23 cellular contexts compared by ENCODE assay signal in genomic region chr22:21067901-21068680, GRCh38. TPM values are rescaled to one million over a fixed set of nuclear protein-coding genes. Genes with fewer than 3 reads are reported as not detected.
DNase-seq lines count a peak whose midpoint lies in the region; ATAC-seq, FAIRE-seq and TF ChIP-seq lines count a peak whose summit lies in the region.
"Had no signal": no experiment of that assay in that cellular context is flagged by ENCODE, and none has a peak within 500 bp of the region (broad histone marks: within the 10 kb centered on the region; RNA-seq: fewer than 3 reads in every experiment).

No MANE protein-coding gene starts in this region.

- no peak overlapping the region for H3K4me3 Mint-ChIP-seq in activated CD8-positive, alpha-beta T cell treated with anti-CD3 and anti-CD28 coated beads for 36 hours
- H3K4me3 Mint-ChIP-seq in activated CD8-positive, alpha-beta T cell treated with anti-CD3 and anti-CD28 coated beads, Interleukin-2, amount 10 ng/mL, durations not matched to agents 7 days and 5 days, result no peak overlapping the region
- H3K4me3 Mint-ChIP-seq in type B pancreatic cell, result no peak overlapping the region

- CTCF ChIA-PET in activated CD8-positive, alpha-beta T cell treated with anti-CD3 and anti-CD28 coated beads for 36 hours (lab: Charles Lee), result no interaction called here
- CTCF ChIA-PET in activated CD8-positive, alpha-beta T cell treated with anti-CD3 and anti-CD28 coated beads, Interleukin-2, amount 10 ng/mL, durations not matched to agents 7 days and 5 days (lab: Charles Lee), result no interaction called here

- peak; percentile 7 for FAIRE-seq in bronchial epithelial cell (lab: Jason Lieb, UNC)
- FAIRE-seq in H54 (lab: Jason Lieb, UNC), result no peak
- FAIRE-seq: GM12892 had no signal

- no peaks in the 10 kb centered on the region for H3K27me3 ChIP-seq in bronchial epithelial cell (ENCODE audit: control insufficient read depth, insufficient read depth, low read length)
- H3K27me3 ChIP-seq: Peyer's patch had no signal

- TF ChIP-seq CTCF in activated CD8-positive, alpha-beta T cell treated with anti-CD3 and anti-CD28 coated beads for 36 hours (IDR thresholded peaks at IDR 0.05), result no peak
- TF ChIP-seq CTCF in bronchial epithelial cell (IDR thresholded peaks at IDR 0.05; ENCODE audit: insufficient read depth, low read length, severe bottlenecking) (no peak), type B pancreatic cell (conservative IDR thresholded peaks at IDR 0.05) (no peak)

- peak; percentile 18 for DNase-seq in activated CD8-positive, alpha-beta T cell treated with anti-CD3 and anti-CD28 coated beads for 36 hours
- DNase-seq in activated CD8-positive, alpha-beta T cell treated with anti-CD3 and anti-CD28 coated beads, Interleukin-2, amount 10 ng/mL, durations not matched to agents 7 days and 5 days, result no peak
- peak; percentile 3 for DNase-seq in NOMO-1 treated with dmso at 0.1 percent for 144 hours (lab: John Stamatoyannopoulos, UW; ENCODE audit: unreplicated experiment)
- DNase-seq in bronchial epithelial cell (ENCODE audit: low read depth), result no peak
- peak; percentile 0 for DNase-seq in sciatic nerve (ENCODE audit: low spot score)
- no peak for DNase-seq in type B pancreatic cell (ENCODE audit: extremely low spot score, unreplicated experiment)
- no peak for DNase-seq in H54 (ENCODE audit: insufficient read length, low spot score)
- DNase-seq in ACHN, result no peak
- DNase-seq: 8988T; DMS153; DND-41; GOT3; HCEC 1CT; KG1; NCI-H2029; NCI-H446 treated with DMSO at 0.1 percent for 48 hours; NCI-H526; NCI-H82; NK-92 treated with Interleukin-12 subunit alpha and Interleukin-12 subunit beta, amount 100 ng/mL, for 24 hours; OCI-M1; SHP77 treated with DMSO at 0.1 percent for 48 hours had no signal

- no peaks in the 10 kb centered on the region for H3K27me3 Mint-ChIP-seq in activated CD8-positive, alpha-beta T cell treated with anti-CD3 and anti-CD28 coated beads for 36 hours
- peaks cover 8% of the 10 kb centered on the region for H3K27me3 Mint-ChIP-seq in activated CD8-positive, alpha-beta T cell treated with anti-CD3 and anti-CD28 coated beads, Interleukin-2, amount 10 ng/mL, durations not matched to agents 7 days and 5 days (ENCODE audit: low read depth)
- H3K27me3 Mint-ChIP-seq in type B pancreatic cell, result peaks cover 3% of the 10 kb centered on the region

- in situ Hi-C loops in ACHN (cut with HindIII; ENCODE audit: low pct_ligation_motif_present, low pct_unique_long_range_greater_than_20kb, low sequenced_read_pairs), result no loop called here

- H3K36me3 ChIP-seq in bronchial epithelial cell (ENCODE audit: control insufficient read depth, insufficient read depth, low read length), result no peaks in the 10 kb centered on the region
- H3K36me3 ChIP-seq: Peyer's patch had no signal

- H3K36me3 Mint-ChIP-seq in activated CD8-positive, alpha-beta T cell treated with anti-CD3 and anti-CD28 coated beads for 36 hours (ENCODE audit: low read depth), result no peaks in the 10 kb centered on the region
- no peaks in the 10 kb centered on the region for H3K36me3 Mint-ChIP-seq in activated CD8-positive, alpha-beta T cell treated with anti-CD3 and anti-CD28 coated beads, Interleukin-2, amount 10 ng/mL, durations not matched to agents 7 days and 5 days (ENCODE audit: low read depth)
- H3K36me3 Mint-ChIP-seq in type B pancreatic cell, result no peaks in the 10 kb centered on the region

- TF ChIP-seq POLR2A in H54 (IDR thresholded peaks at IDR 0.05; ENCODE audit: low read depth, low read length), result no peak

- no peaks in the 10 kb centered on the region for H3K9me3 Mint-ChIP-seq in activated CD8-positive, alpha-beta T cell treated with anti-CD3 and anti-CD28 coated beads for 36 hours
- H3K9me3 Mint-ChIP-seq in activated CD8-positive, alpha-beta T cell treated with anti-CD3 and anti-CD28 coated beads, Interleukin-2, amount 10 ng/mL, durations not matched to agents 7 days and 5 days (ENCODE audit: insufficient read depth), result no peaks in the 10 kb centered on the region
- H3K9me3 Mint-ChIP-seq in type B pancreatic cell, result no peaks in the 10 kb centered on the region

- H3K4me1 Mint-ChIP-seq in activated CD8-positive, alpha-beta T cell treated with anti-CD3 and anti-CD28 coated beads for 36 hours (ENCODE audit: low read depth), result peaks cover 5% of the 10 kb centered on the region
- H3K4me1 Mint-ChIP-seq in activated CD8-positive, alpha-beta T cell treated with anti-CD3 and anti-CD28 coated beads, Interleukin-2, amount 10 ng/mL, durations not matched to agents 7 days and 5 days (ENCODE audit: low read depth), result peaks cover 8% of the 10 kb centered on the region
- no peaks in the 10 kb centered on the region for H3K4me1 Mint-ChIP-seq in type B pancreatic cell (ENCODE audit: unreplicated experiment)

- ATAC-seq in activated CD8-positive, alpha-beta T cell treated with anti-CD3 and anti-CD28 coated beads for 36 hours, result peak; percentile 20
- no peak for ATAC-seq in activated CD8-positive, alpha-beta T cell treated with anti-CD3 and anti-CD28 coated beads, Interleukin-2, amount 10 ng/mL, durations not matched to agents 7 days and 5 days
- ATAC-seq in sciatic nerve, result no peak

- no peak overlapping the region for H3K4me3 ChIP-seq in bronchial epithelial cell (ENCODE audit: low read depth, low read length)
- H3K4me3 ChIP-seq: Peyer's patch had no signal

- no peak overlapping the region for H3K27ac Mint-ChIP-seq in activated CD8-positive, alpha-beta T cell treated with anti-CD3 and anti-CD28 coated beads for 36 hours
- H3K27ac Mint-ChIP-seq in activated CD8-positive, alpha-beta T cell treated with anti-CD3 and anti-CD28 coated beads, Interleukin-2, amount 10 ng/mL, durations not matched to agents 7 days and 5 days, result no peak overlapping the region
- H3K27ac Mint-ChIP-seq in type B pancreatic cell, result no peak overlapping the region

- intact Hi-C loops in activated CD8-positive, alpha-beta T cell treated with anti-CD3 and anti-CD28 coated beads for 36 hours (cut with micrococcal nuclease), result no loop called here
- intact Hi-C loops in sciatic nerve (cut with DNase I), result no loop called here

- POLR2A ChIA-PET in activated CD8-positive, alpha-beta T cell treated with anti-CD3 and anti-CD28 coated beads for 36 hours (lab: Charles Lee), result interaction anchor here (1.1 kb wide), 1 partner anchor 32 kb away, joined by 4 read pairs; no protein-coding TSS in a partner anchor
- POLR2A ChIA-PET in activated CD8-positive, alpha-beta T cell treated with anti-CD3 and anti-CD28 coated beads, Interleukin-2, amount 10 ng/mL, durations not matched to agents 7 days and 5 days (lab: Charles Lee), result no interaction called here

RNA-seq across cellular contexts. Expression of gene LRRC74B, which starts 22.3 kb away (rescaled TPM):
- not detected for total RNA-seq in activated CD8-positive, alpha-beta T cell treated with anti-CD3 and anti-CD28 coated beads for 36 hours
- not detected for total RNA-seq in activated CD8-positive, alpha-beta T cell treated with anti-CD3 and anti-CD28 coated beads, Interleukin-2, amount 10 ng/mL, durations not matched to agents 7 days and 5 days
- total RNA-seq in bronchial epithelial cell (not detected in 2 replicates), sciatic nerve (not detected), type B pancreatic cell (ENCODE audit: low replicate concordance) (0.65 TPM in 1 of 2 replicates, not detected in the other)
- total RNA-seq: Peyer's patch had no signal

RNA-seq across cellular contexts. Expression of gene SLC7A4, which starts 35.7 kb away (rescaled TPM):
- total RNA-seq in activated CD8-positive, alpha-beta T cell treated with anti-CD3 and anti-CD28 coated beads for 36 hours, result not detected
- total RNA-seq in activated CD8-positive, alpha-beta T cell treated with anti-CD3 and anti-CD28 coated beads, Interleukin-2, amount 10 ng/mL, durations not matched to agents 7 days and 5 days, result under 1 TPM; 0.16 to 0.21 TPM
- total RNA-seq in bronchial epithelial cell, result under 0.01 and 0.77 TPM in 2 replicates
- total RNA-seq in sciatic nerve, result 0.89 TPM
- 3.3 and 6.7 TPM in 2 replicates for total RNA-seq in type B pancreatic cell (ENCODE audit: low replicate concordance)

RNA-seq across cellular contexts. Expression of gene P2RX6, which starts 53.1 kb away (rescaled TPM):
- total RNA-seq in activated CD8-positive, alpha-beta T cell treated with anti-CD3 and anti-CD28 coated beads for 36 hours, result under 1 TPM; 0.22 to 0.25 TPM
- total RNA-seq in activated CD8-positive, alpha-beta T cell treated with anti-CD3 and anti-CD28 coated beads, Interleukin-2, amount 10 ng/mL, durations not matched to agents 7 days and 5 days, result under 1 TPM; 0.50 to 0.63 TPM
- total RNA-seq in bronchial epithelial cell (0.13 and 0.26 TPM in 2 replicates), sciatic nerve (2.3 TPM), type B pancreatic cell (ENCODE audit: low replicate concordance) (0.71 and 2.8 TPM in 2 replicates)

Comparison
In these comparisons a context has a peak if more than half of its experiments do, and no peak if none do; other contexts are left out.
1. DNase-seq: peak in activated CD8-positive, alpha-beta T cell treated with anti-CD3 and anti-CD28 coated beads for 36 hours (single experiment), NOMO-1 treated with dmso at 0.1 percent for 144 hours (single experiment) and sciatic nerve (single experiment); none in activated CD8-positive, alpha-beta T cell treated with anti-CD3 and anti-CD28 coated beads, Interleukin-2, amount 10 ng/mL, durations not matched to agents 7 days and 5 days (single experiment), bronchial epithelial cell (single experiment), type B pancreatic cell (single experiment), H54 (single experiment) and ACHN (single experiment).